8 cellular contexts compared by ENCODE assay signal in the genomic region with DNA sequence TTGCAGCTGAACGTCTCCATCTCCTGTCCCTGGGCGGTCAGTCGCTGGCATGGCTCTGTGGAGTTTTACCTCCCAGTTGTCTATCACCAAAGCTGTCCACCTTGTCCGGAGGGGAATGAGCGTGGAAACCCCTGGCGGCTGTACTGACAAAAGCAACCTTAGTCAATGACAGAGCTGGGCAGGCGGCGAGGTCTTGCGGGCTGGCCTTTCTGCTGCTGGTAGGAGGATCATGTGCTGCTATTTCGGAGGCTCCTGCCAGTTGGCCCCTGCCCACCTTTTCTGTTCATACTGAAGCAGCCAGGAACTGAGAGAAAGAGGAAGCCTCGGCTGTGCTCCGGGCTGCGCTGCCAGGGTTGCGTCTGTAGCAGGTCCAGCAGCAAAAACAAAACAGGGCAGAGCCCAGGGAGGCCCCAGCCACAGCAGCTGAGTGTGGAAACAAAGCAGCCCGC. TPM values are rescaled to one million over a fixed set of nuclear protein-coding genes. Genes with fewer than 3 reads are reported as not detected.
A peak's percentile ranks its signal among the peaks of the same experiment; 100 is the strongest.
DNase-seq lines count a peak whose midpoint lies in the region; ATAC-seq and TF ChIP-seq lines count a peak whose summit lies in the region.

No MANE protein-coding gene starts in this region.

- H3K27ac Mint-ChIP-seq in activated CD4-positive, alpha-beta memory T cell treated with anti-CD3 and anti-CD28 coated beads, Interleukin-2, amount 10 ng/mL, durations not matched to agents 7 days and 5 days: no peak overlapping the region

- no peaks in the 10 kb centered on the region for H3K36me3 Mint-ChIP-seq in activated CD4-positive, alpha-beta memory T cell treated with anti-CD3 and anti-CD28 coated beads, Interleukin-2, amount 10 ng/mL, durations not matched to agents 7 days and 5 days (ENCODE audit: low read depth)

- H3K4me3 Mint-ChIP-seq in activated CD4-positive, alpha-beta memory T cell treated with anti-CD3 and anti-CD28 coated beads, Interleukin-2, amount 10 ng/mL, durations not matched to agents 7 days and 5 days: no peak overlapping the region

- H3K4me3 ChIP-seq in fibroblast of villous mesenchyme (ENCODE audit: low read depth, low read length): peak overlapping the region; percentile 40

- ATAC-seq in GM21526 (IDR thresholded peaks at IDR 0.05; ENCODE audit: low FRiP score, unreplicated experiment): no peak

- H3K4me1 Mint-ChIP-seq in activated CD4-positive, alpha-beta memory T cell treated with anti-CD3 and anti-CD28 coated beads, Interleukin-2, amount 10 ng/mL, durations not matched to agents 7 days and 5 days: no peaks in the 10 kb centered on the region

- DNase-seq in ELF-1 (ENCODE audit: low read depth, low spot score): peak; percentile 89
- DNase-seq in RPMI8226: peak; percentile 33
- peak; percentile 72 for DNase-seq in fibroblast of villous mesenchyme (ENCODE audit: low read depth)
- DNase-seq in nucleus accumbens (lab: John Stamatoyannopoulos, UW): peak in 49 of 56 donors; percentile 2 to 76 (median 38)
- no peak for DNase-seq in DMS153 (lab: John Stamatoyannopoulos, UW)
- no peak for DNase-seq in activated CD4-positive, alpha-beta memory T cell treated with anti-CD3 and anti-CD28 coated beads, Interleukin-2, amount 10 ng/mL, durations not matched to agents 7 days and 5 days
- DNase-seq in COLO668 (lab: John Stamatoyannopoulos, UW; ENCODE audit: unreplicated experiment): no peak

- TF ChIP-seq CTCF in fibroblast of villous mesenchyme (IDR thresholded peaks at IDR 0.05; ENCODE audit: insufficient read depth, low read depth, low read length): peak; percentile 31

- no peaks in the 10 kb centered on the region for H3K9me3 Mint-ChIP-seq in activated CD4-positive, alpha-beta memory T cell treated with anti-CD3 and anti-CD28 coated beads, Interleukin-2, amount 10 ng/mL, durations not matched to agents 7 days and 5 days

- H3K27me3 Mint-ChIP-seq in activated CD4-positive, alpha-beta memory T cell treated with anti-CD3 and anti-CD28 coated beads, Interleukin-2, amount 10 ng/mL, durations not matched to agents 7 days and 5 days: peaks cover 34% of the 10 kb centered on the region

- CTCF ChIA-PET in activated CD4-positive, alpha-beta memory T cell treated with anti-CD3 and anti-CD28 coated beads, Interleukin-2, amount 10 ng/mL, durations not matched to agents 7 days and 5 days (lab: Charles Lee): no interaction called here

- POLR2A ChIA-PET in activated CD4-positive, alpha-beta memory T cell treated with anti-CD3 and anti-CD28 coated beads, Interleukin-2, amount 10 ng/mL, durations not matched to agents 7 days and 5 days (lab: Charles Lee): no interaction called here

RNA-seq across cellular contexts. Expression of a gene that starts 57.7 kb away (rescaled TPM):
- 29.8 and 48.0 TPM in 2 replicates for total RNA-seq in fibroblast of villous mesenchyme
- not detected for total RNA-seq in activated CD4-positive, alpha-beta memory T cell treated with anti-CD3 and anti-CD28 coated beads, Interleukin-2, amount 10 ng/mL, durations not matched to agents 7 days and 5 days

Comparison
In these comparisons a context has a peak if more than half of its experiments do, and no peak if none do; other contexts are left out.
1. DNase-seq: peak in ELF-1 (single experiment), RPMI8226 (single experiment), fibroblast of villous mesenchyme (single experiment) and nucleus accumbens (49 of 56); none in DMS153 (single experiment), activated CD4-positive, alpha-beta memory T cell treated with anti-CD3 and anti-CD28 coated beads, Interleukin-2, amount 10 ng/mL, durations not matched to agents 7 days and 5 days (single experiment) and COLO668 (single experiment).
2. RNA of a gene that starts 57.7 kb away (total RNA-seq): 29.8 to 48.0 TPM in fibroblast of villous mesenchyme; not detected in activated CD4-positive, alpha-beta memory T cell treated with anti-CD3 and anti-CD28 coated beads, Interleukin-2, amount 10 ng/mL, durations not matched to agents 7 days and 5 days; every median in the first group is over 10 times any median in the second.